1 cellular context compared by ENCODE assay signal in genomic region chr10:871951-872403, GRCh38.
TF ChIP-seq lines count a peak whose summit lies in the region.

No MANE protein-coding gene starts in this region.

TF ChIP-seq in GM23338, 12 proteins besides CTCF, POLR2A, EP300 and RAD21 (continued from another document):
- TF ChIP-seq, protein P1, sequence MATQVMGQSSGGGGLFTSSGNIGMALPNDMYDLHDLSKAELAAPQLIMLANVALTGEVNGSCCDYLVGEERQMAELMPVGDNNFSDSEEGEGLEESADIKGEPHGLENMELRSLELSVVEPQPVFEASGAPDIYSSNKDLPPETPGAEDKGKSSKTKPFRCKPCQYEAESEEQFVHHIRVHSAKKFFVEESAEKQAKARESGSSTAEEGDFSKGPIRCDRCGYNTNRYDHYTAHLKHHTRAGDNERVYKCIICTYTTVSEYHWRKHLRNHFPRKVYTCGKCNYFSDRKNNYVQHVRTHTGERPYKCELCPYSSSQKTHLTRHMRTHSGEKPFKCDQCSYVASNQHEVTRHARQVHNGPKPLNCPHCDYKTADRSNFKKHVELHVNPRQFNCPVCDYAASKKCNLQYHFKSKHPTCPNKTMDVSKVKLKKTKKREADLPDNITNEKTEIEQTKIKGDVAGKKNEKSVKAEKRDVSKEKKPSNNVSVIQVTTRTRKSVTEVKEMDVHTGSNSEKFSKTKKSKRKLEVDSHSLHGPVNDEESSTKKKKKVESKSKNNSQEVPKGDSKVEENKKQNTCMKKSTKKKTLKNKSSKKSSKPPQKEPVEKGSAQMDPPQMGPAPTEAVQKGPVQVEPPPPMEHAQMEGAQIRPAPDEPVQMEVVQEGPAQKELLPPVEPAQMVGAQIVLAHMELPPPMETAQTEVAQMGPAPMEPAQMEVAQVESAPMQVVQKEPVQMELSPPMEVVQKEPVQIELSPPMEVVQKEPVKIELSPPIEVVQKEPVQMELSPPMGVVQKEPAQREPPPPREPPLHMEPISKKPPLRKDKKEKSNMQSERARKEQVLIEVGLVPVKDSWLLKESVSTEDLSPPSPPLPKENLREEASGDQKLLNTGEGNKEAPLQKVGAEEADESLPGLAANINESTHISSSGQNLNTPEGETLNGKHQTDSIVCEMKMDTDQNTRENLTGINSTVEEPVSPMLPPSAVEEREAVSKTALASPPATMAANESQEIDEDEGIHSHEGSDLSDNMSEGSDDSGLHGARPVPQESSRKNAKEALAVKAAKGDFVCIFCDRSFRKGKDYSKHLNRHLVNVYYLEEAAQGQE (IDR thresholded peaks at IDR 0.05; ENCODE audit: unreplicated experiment), result no peak
- TF ChIP-seq, protein P2, sequence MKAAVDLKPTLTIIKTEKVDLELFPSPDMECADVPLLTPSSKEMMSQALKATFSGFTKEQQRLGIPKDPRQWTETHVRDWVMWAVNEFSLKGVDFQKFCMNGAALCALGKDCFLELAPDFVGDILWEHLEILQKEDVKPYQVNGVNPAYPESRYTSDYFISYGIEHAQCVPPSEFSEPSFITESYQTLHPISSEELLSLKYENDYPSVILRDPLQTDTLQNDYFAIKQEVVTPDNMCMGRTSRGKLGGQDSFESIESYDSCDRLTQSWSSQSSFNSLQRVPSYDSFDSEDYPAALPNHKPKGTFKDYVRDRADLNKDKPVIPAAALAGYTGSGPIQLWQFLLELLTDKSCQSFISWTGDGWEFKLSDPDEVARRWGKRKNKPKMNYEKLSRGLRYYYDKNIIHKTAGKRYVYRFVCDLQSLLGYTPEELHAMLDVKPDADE (IDR thresholded peaks at IDR 0.05), result no peak
- TF ChIP-seq ZNF114 (CRISPR knock-in tag; IDR thresholded peaks at IDR 0.05) (no peak), NANOG (IDR thresholded peaks at IDR 0.05; ENCODE audit: borderline replicate concordance) (no peak), POLR2AphosphoS5 (IDR thresholded peaks at IDR 0.05; ENCODE audit: low read depth) (no peak), EZH2 (IDR thresholded peaks at IDR 0.05; ENCODE audit: low read depth, unreplicated experiment) (no peak), JUNB (IDR thresholded peaks at IDR 0.05; ENCODE audit: unreplicated experiment) (no peak), ZNF462 (CRISPR knock-in tag; IDR thresholded peaks at IDR 0.05) (no peak)
